23 cellular contexts compared by ENCODE assay signal in the genomic region with DNA sequence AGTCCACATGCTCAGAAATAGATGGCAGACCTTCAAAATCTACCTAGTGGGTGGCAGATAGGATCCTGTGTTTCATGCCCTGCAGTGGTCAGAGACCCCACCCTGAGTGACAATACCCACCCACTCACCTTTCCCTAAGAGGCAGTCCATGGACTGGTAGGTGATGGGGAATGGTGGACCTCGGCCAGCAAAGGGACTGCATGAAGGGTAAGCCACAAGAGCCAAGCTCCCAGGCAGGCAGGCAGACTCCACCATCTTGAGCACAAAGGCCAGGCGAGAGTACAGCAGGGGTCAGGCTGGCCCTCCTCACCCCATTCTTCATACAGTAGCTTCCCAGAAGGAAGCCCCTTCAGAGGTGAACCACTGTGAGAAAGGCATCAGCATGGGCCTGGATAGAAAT.
DNase-seq lines count a peak whose midpoint lies in the region; ATAC-seq, FAIRE-seq and TF ChIP-seq lines count a peak whose summit lies in the region.
"Had no signal": no experiment of that assay in that cellular context is flagged by ENCODE, and none has a peak within 500 bp of the region (broad histone marks: within the 10 kb centered on the region; RNA-seq: fewer than 3 reads in every experiment).

No MANE protein-coding gene starts in this region.

- no peak for TF ChIP-seq EP300 in GM12878 (IDR thresholded peaks at IDR 0.05; ENCODE audit: borderline replicate concordance in 1 of 2, control insufficient read depth in 1 of 2, low read depth in 2 of 2, low read length in 2 of 2)

- no peak for TF ChIP-seq RAD21 in GM12878 (IDR thresholded peaks at IDR 0.05; ENCODE audit: insufficient read depth, low read depth, low read length)

- DNase-seq in GM12878 (ENCODE audit: low read depth, low spot score) (no peak), kidney glomerular epithelial cell (lab: John Stamatoyannopoulos, UW) (no peak), GDM1 (lab: John Stamatoyannopoulos, UW) (no peak)
- DNase-seq: BE2C; Caco-2; CD4-positive, alpha-beta memory T cell; DMS 273 treated with DMSO at 0.1 percent for 48 hours; Kasumi-1; NCI-H1092; NCI-H1436 treated with DMSO at 0.1 percent for 48 hours; NCI-H2029; NCI-H2227 treated with DMSO at 0.1 percent for 48 hours; NCI-H748 treated with DMSO at 0.1 percent for 48 hours had no signal

- H3K9me3 Mint-ChIP-seq in IgD-negative memory B cell: no peaks in the 10 kb centered on the region
- peaks cover 4% of the 10 kb centered on the region for H3K9me3 Mint-ChIP-seq in stimulated activated memory B cell treated with anti-CD40 and anti-IgM and Interleukin-4, amounts not matched to agents 10 μg/mL and 1 μg/mL and 100 μg/mL, for 72 hours

- ATAC-seq in GM12878 (no peak), GM21360 (IDR thresholded peaks at IDR 0.05; ENCODE audit: unreplicated experiment) (no peak)
- ATAC-seq in stimulated activated memory B cell treated with anti-CD40 and anti-IgM and Interleukin-4, amounts not matched to agents 10 μg/mL and 1 μg/mL and 100 μg/mL, for 72 hours: no peak
- ATAC-seq: A549, Panc1, SK-N-SH treated with all-trans-retinoic acid at 6 μM for 48 hours had no signal

- peak overlapping the region; percentile 84 to 95 (median 87) for H3K27ac Mint-ChIP-seq in IgD-negative memory B cell
- H3K27ac Mint-ChIP-seq in stimulated activated memory B cell treated with anti-CD40 and anti-IgM and Interleukin-4, amounts not matched to agents 10 μg/mL and 1 μg/mL and 100 μg/mL, for 72 hours: peak overlapping the region; percentile 81
- H3K27ac Mint-ChIP-seq: CD4-positive, alpha-beta memory T cell had no signal

- H3K79me2 ChIP-seq in GM12878 (ENCODE audit: control insufficient read depth, insufficient read depth, low read length): no peaks in the 10 kb centered on the region

- TF ChIP-seq POLR2A in GM12878 (IDR thresholded peaks at IDR 0.05; ENCODE audit: low read depth, low read length): no peak

- H2AFZ ChIP-seq in GM12878 (ENCODE audit: control insufficient read depth, low read depth, low read length): no peak overlapping the region

- in situ Hi-C loops in GM12878 (cut with MboI): no loop called here

- H3K9me3 ChIP-seq in BLaER1 (peaks cover 14% of the 10 kb centered on the region), GM12878 (replicated peaks; ENCODE audit: control insufficient read depth, insufficient read depth, low read length) (no peaks in the 10 kb centered on the region; the same call in 2 of the 3 replicates)
- H3K9me3 ChIP-seq: BE2C, Caco-2 had no signal

- H3K4me3 Mint-ChIP-seq in IgD-negative memory B cell: peak overlapping the region in 3 of 4 donors; percentile 27 to 84 (median 69)
- H3K4me3 Mint-ChIP-seq in stimulated activated memory B cell treated with anti-CD40 and anti-IgM and Interleukin-4, amounts not matched to agents 10 μg/mL and 1 μg/mL and 100 μg/mL, for 72 hours: no peak overlapping the region
- H3K4me3 Mint-ChIP-seq: CD4-positive, alpha-beta memory T cell had no signal

- H3K4me3 ChIP-seq in BLaER1 (no peak overlapping the region), GM12878 (0 out of 2 replicates have a peak overlapping the region, but pooled peaks have one; percentile 0)
- H3K4me3 ChIP-seq: A549 had no signal

- peak overlapping the region; percentile 74 for H3K27ac ChIP-seq in BLaER1
- no peak overlapping the region for H3K27ac ChIP-seq in GM12878 (ENCODE audit: control insufficient read depth, insufficient read depth)
- H3K27ac ChIP-seq: A549 had no signal

- RAD21 ChIA-PET in GM12878 (lab: Charles Lee; ENCODE audit: unreplicated experiment): no interaction called here

- no peaks in the 10 kb centered on the region for H3K27me3 ChIP-seq in BLaER1
- H3K27me3 ChIP-seq in GM12878 (replicated peaks in 1 of 2; ENCODE audit: control insufficient read depth in 2 of 2, insufficient read depth in 2 of 2, low read length in 1 of 2): no peaks in the 10 kb centered on the region
- H3K27me3 ChIP-seq: BE2C had no signal

- H4K20me1 ChIP-seq in BLaER1 (no peaks in the 10 kb centered on the region), GM12878 (ENCODE audit: control insufficient read depth, insufficient read depth) (no peaks in the 10 kb centered on the region)

- no peak for TF ChIP-seq CTCF in GM12878 (IDR thresholded peaks at IDR 0.05 in 2 of 3, conservative IDR thresholded peaks at IDR 0.05 in 1 of 3; ENCODE audit: control insufficient read depth in 2 of 3, extremely low read depth in 1 of 3, insufficient read depth in 1 of 3, low read depth in 3 of 3, low read length in 3 of 3)

- BruUV-seq in GM12878 (replicated peaks; lab: Mats Ljungman, UMichigan): no TSS peak

- H3K36me3 Mint-ChIP-seq in IgD-negative memory B cell: peaks cover 4% of the 10 kb centered on the region
- H3K36me3 Mint-ChIP-seq in stimulated activated memory B cell treated with anti-CD40 and anti-IgM and Interleukin-4, amounts not matched to agents 10 μg/mL and 1 μg/mL and 100 μg/mL, for 72 hours: peaks cover 69% of the 10 kb centered on the region
- H3K36me3 Mint-ChIP-seq: CD4-positive, alpha-beta memory T cell had no signal

- H3K4me1 Mint-ChIP-seq in IgD-negative memory B cell: peaks cover 17 to 34% (median 21%) of the 10 kb centered on the region in 3 donors
- H3K4me1 Mint-ChIP-seq in stimulated activated memory B cell treated with anti-CD40 and anti-IgM and Interleukin-4, amounts not matched to agents 10 μg/mL and 1 μg/mL and 100 μg/mL, for 72 hours: peaks cover 33% of the 10 kb centered on the region
- H3K4me1 Mint-ChIP-seq: CD4-positive, alpha-beta memory T cell had no signal

- no peaks in the 10 kb centered on the region for H3K27me3 Mint-ChIP-seq in IgD-negative memory B cell
- H3K27me3 Mint-ChIP-seq in stimulated activated memory B cell treated with anti-CD40 and anti-IgM and Interleukin-4, amounts not matched to agents 10 μg/mL and 1 μg/mL and 100 μg/mL, for 72 hours: no peaks in the 10 kb centered on the region

- H3K36me3 ChIP-seq in BLaER1: peaks cover 74% of the 10 kb centered on the region
- peaks cover 13 to 16% of the 10 kb centered on the region in 2 experiments; a peak in 3 of 4 replicates for H3K36me3 ChIP-seq in GM12878 (ENCODE audit: control insufficient read depth in 2 of 2, insufficient read depth in 2 of 2, low read length in 1 of 2)
- H3K36me3 ChIP-seq: BE2C had no signal

- H3K9ac ChIP-seq in BLaER1 (0 out of 2 replicates have a peak overlapping the region, but pooled peaks have one; percentile 31), GM12878 (ENCODE audit: control insufficient read depth, insufficient read depth, low read length) (no peak overlapping the region)

- WGBS in GM12878 (ENCODE audit: insufficient coverage, insufficient replicate concordance, low lambda C conversion rate, missing lambda C conversion rate): 58% methylated on average over 2 of the region's 2 CpGs

- peak overlapping the region; percentile 81 for H3K4me2 ChIP-seq in BLaER1
- no peak overlapping the region for H3K4me2 ChIP-seq in GM12878 (ENCODE audit: control insufficient read depth, insufficient read depth)
- H3K4me2 ChIP-seq: A549 had no signal

- SMC1A ChIA-PET in GM12878 (lab: Charles Lee; ENCODE audit: uncharacterized antibody, unreplicated experiment): no interaction called here

- no peak for FAIRE-seq in GM12878 (lab: Jason Lieb, UNC)
- FAIRE-seq: A549, G401.6, GM19239, H54 had no signal

- CTCF ChIA-PET in GM12878 (lab: Yijun Ruan, JAX): interaction anchor here (0.9 kb wide), 1 partner anchor 18 kb away, joined by 3 read pairs; no protein-coding TSS in a partner anchor

- POLR2A ChIA-PET in GM12878 (lab: Charles Lee): no interaction called here

- H3K4me1 ChIP-seq in BLaER1 (peaks cover 31% of the 10 kb centered on the region), GM12878 (ENCODE audit: control insufficient read depth, insufficient read depth, low read length) (peaks cover 15% of the 10 kb centered on the region)
- H3K4me1 ChIP-seq: A549, BE2C, Caco-2 had no signal

- intact Hi-C loops in GM12878 (cut with micrococcal nuclease; ENCODE audit: unreplicated experiment): no loop called here

TF ChIP-seq in GM12878, 131 proteins besides CTCF, POLR2A, EP300 and RAD21 (continues in another document):
- TF ChIP-seq MYB (IDR thresholded peaks at IDR 0.05; ENCODE audit: borderline replicate concordance, low read depth, low read length) (no peak), MAX (IDR thresholded peaks at IDR 0.05; ENCODE audit: low read depth, low read length) (no peak), PAX8 (IDR thresholded peaks at IDR 0.05) (no peak), MTA3 (IDR thresholded peaks at IDR 0.05; ENCODE audit: borderline replicate concordance, low read length) (no peak)
- TF ChIP-seq, protein P1, sequence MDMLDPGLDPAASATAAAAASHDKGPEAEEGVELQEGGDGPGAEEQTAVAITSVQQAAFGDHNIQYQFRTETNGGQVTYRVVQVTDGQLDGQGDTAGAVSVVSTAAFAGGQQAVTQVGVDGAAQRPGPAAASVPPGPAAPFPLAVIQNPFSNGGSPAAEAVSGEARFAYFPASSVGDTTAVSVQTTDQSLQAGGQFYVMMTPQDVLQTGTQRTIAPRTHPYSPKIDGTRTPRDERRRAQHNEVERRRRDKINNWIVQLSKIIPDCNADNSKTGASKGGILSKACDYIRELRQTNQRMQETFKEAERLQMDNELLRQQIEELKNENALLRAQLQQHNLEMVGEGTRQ (IDR thresholded peaks at IDR 0.05; ENCODE audit: borderline replicate concordance, low read depth, low read length): no peak
- TF ChIP-seq, protein P2, sequence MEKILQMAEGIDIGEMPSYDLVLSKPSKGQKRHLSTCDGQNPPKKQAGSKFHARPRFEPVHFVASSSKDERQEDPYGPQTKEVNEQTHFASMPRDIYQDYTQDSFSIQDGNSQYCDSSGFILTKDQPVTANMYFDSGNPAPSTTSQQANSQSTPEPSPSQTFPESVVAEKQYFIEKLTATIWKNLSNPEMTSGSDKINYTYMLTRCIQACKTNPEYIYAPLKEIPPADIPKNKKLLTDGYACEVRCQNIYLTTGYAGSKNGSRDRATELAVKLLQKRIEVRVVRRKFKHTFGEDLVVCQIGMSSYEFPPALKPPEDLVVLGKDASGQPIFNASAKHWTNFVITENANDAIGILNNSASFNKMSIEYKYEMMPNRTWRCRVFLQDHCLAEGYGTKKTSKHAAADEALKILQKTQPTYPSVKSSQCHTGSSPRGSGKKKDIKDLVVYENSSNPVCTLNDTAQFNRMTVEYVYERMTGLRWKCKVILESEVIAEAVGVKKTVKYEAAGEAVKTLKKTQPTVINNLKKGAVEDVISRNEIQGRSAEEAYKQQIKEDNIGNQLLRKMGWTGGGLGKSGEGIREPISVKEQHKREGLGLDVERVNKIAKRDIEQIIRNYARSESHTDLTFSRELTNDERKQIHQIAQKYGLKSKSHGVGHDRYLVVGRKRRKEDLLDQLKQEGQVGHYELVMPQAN (conservative IDR thresholded peaks at IDR 0.05): no peak
